Comparison of ENCODE assay signal across 17 cellular contexts in genomic region chr2:189446780-189447179, GRCh38. TPM values are rescaled to one million over a fixed set of nuclear protein-coding genes. Genes with fewer than 3 reads are reported as not detected.
A peak's percentile ranks its signal among the peaks of the same experiment; 100 is the strongest.
DNase-seq lines count a peak whose midpoint lies in the region; ATAC-seq and TF ChIP-seq lines count a peak whose summit lies in the region.
"Had no signal": no experiment of that assay in that cellular context is flagged by ENCODE, and none has a peak within 500 bp of the region (broad histone marks: within the 10 kb centered on the region; RNA-seq: fewer than 3 reads in every experiment).

No MANE protein-coding gene starts in this region.

- H3K4me1 ChIP-seq in right cardiac atrium (ENCODE audit: control insufficient read depth, insufficient read depth, low read length): no peaks in the 10 kb centered on the region

- peaks cover 27% of the 10 kb centered on the region for H3K4me1 Mint-ChIP-seq in activated CD8-positive, alpha-beta T cell treated with anti-CD3 and anti-CD28 coated beads for 36 hours (ENCODE audit: low read depth)
- H3K4me1 Mint-ChIP-seq in activated CD8-positive, alpha-beta T cell treated with anti-CD3 and anti-CD28 coated beads, Interleukin-2, amount 10 ng/mL, durations not matched to agents 7 days and 5 days (ENCODE audit: low read depth): peaks cover 14% of the 10 kb centered on the region
- peaks cover 3% of the 10 kb centered on the region for H3K4me1 Mint-ChIP-seq in stimulated activated naive CD8-positive, alpha-beta T cell treated with anti-CD3 and anti-CD28 coated beads, Interleukin-15, Interleukin-2, amounts not matched to agents 100 ng/mL and 50 ng/mL, for 24 hours (ENCODE audit: low read depth)
- H3K4me1 Mint-ChIP-seq in stimulated activated naive CD8-positive, alpha-beta T cell treated with anti-CD3 and anti-CD28 coated beads, Interleukin-15, amount 100 ng/mL, for 72 hours: no peaks in the 10 kb centered on the region

- H3K4me3 ChIP-seq in epithelial cell of esophagus (ENCODE audit: low read length): no peak overlapping the region
- no peak overlapping the region for H3K4me3 ChIP-seq in right cardiac atrium (ENCODE audit: low read length)
- H3K4me3 ChIP-seq: GM23338 had no signal

- intact Hi-C loops in activated CD8-positive, alpha-beta T cell treated with anti-CD3 and anti-CD28 coated beads for 36 hours (cut with micrococcal nuclease): no loop called here
- intact Hi-C loops in right cardiac atrium (cut with DNase I): no loop called here

- no peak overlapping the region for H3K4me3 Mint-ChIP-seq in activated CD8-positive, alpha-beta T cell treated with anti-CD3 and anti-CD28 coated beads for 36 hours
- H3K4me3 Mint-ChIP-seq in activated CD8-positive, alpha-beta T cell treated with anti-CD3 and anti-CD28 coated beads, Interleukin-2, amount 10 ng/mL, durations not matched to agents 7 days and 5 days: no peak overlapping the region
- H3K4me3 Mint-ChIP-seq in stimulated activated naive CD8-positive, alpha-beta T cell treated with anti-CD3 and anti-CD28 coated beads, Interleukin-15, Interleukin-2, amounts not matched to agents 100 ng/mL and 50 ng/mL, for 24 hours: peak overlapping the region; percentile 11
- peak overlapping the region in 1 of 2 donors; percentile 55 for H3K4me3 Mint-ChIP-seq in stimulated activated naive CD8-positive, alpha-beta T cell treated with anti-CD3 and anti-CD28 coated beads, Interleukin-15, amount 100 ng/mL, for 72 hours
- H3K4me3 Mint-ChIP-seq: GM23338 had no signal

- no peak for TF ChIP-seq CTCF in activated CD8-positive, alpha-beta T cell treated with anti-CD3 and anti-CD28 coated beads for 36 hours (IDR thresholded peaks at IDR 0.05)
- TF ChIP-seq CTCF in epithelial cell of esophagus (IDR thresholded peaks at IDR 0.05; ENCODE audit: insufficient read depth, low read depth, low read length, missing control alignments): no peak

- no peak overlapping the region for H3K27ac ChIP-seq in right cardiac atrium (ENCODE audit: low read length)
- H3K27ac ChIP-seq: HL-60, KMS-11 had no signal

- POLR2A ChIA-PET in activated CD8-positive, alpha-beta T cell treated with anti-CD3 and anti-CD28 coated beads for 36 hours (lab: Charles Lee): interaction anchor here (1.2 to 1.4 kb wide), 2 partner anchors 11 to 19 kb away, joined by 3 to 4 read pairs; no protein-coding TSS in a partner anchor
- POLR2A ChIA-PET in activated CD8-positive, alpha-beta T cell treated with anti-CD3 and anti-CD28 coated beads, Interleukin-2, amount 10 ng/mL, durations not matched to agents 7 days and 5 days (lab: Charles Lee): no interaction called here

- no peaks in the 10 kb centered on the region for H3K9me3 ChIP-seq in right cardiac atrium (ENCODE audit: control insufficient read depth, low read length)

- peaks cover 57% of the 10 kb centered on the region for H3K36me3 Mint-ChIP-seq in activated CD8-positive, alpha-beta T cell treated with anti-CD3 and anti-CD28 coated beads for 36 hours (ENCODE audit: low read depth)
- H3K36me3 Mint-ChIP-seq in activated CD8-positive, alpha-beta T cell treated with anti-CD3 and anti-CD28 coated beads, Interleukin-2, amount 10 ng/mL, durations not matched to agents 7 days and 5 days (ENCODE audit: low read depth): peaks cover 51% of the 10 kb centered on the region
- peaks cover 4% of the 10 kb centered on the region for H3K36me3 Mint-ChIP-seq in stimulated activated naive CD8-positive, alpha-beta T cell treated with anti-CD3 and anti-CD28 coated beads, Interleukin-15, Interleukin-2, amounts not matched to agents 100 ng/mL and 50 ng/mL, for 24 hours (ENCODE audit: low read depth)

- peak overlapping the region; percentile 53 for H3K27ac Mint-ChIP-seq in activated CD8-positive, alpha-beta T cell treated with anti-CD3 and anti-CD28 coated beads for 36 hours
- H3K27ac Mint-ChIP-seq in activated CD8-positive, alpha-beta T cell treated with anti-CD3 and anti-CD28 coated beads, Interleukin-2, amount 10 ng/mL, durations not matched to agents 7 days and 5 days: no peak overlapping the region
- H3K27ac Mint-ChIP-seq in stimulated activated naive CD8-positive, alpha-beta T cell treated with anti-CD3 and anti-CD28 coated beads, Interleukin-15, Interleukin-2, amounts not matched to agents 100 ng/mL and 50 ng/mL, for 24 hours: peak overlapping the region; percentile 33
- H3K27ac Mint-ChIP-seq in stimulated activated naive CD8-positive, alpha-beta T cell treated with anti-CD3 and anti-CD28 coated beads, Interleukin-15, amount 100 ng/mL, for 72 hours: peak overlapping the region in 1 of 2 donors; percentile 53
- H3K27ac Mint-ChIP-seq: GM23338 had no signal

- ATAC-seq in activated CD8-positive, alpha-beta T cell treated with anti-CD3 and anti-CD28 coated beads for 36 hours: no peak
- ATAC-seq in activated CD8-positive, alpha-beta T cell treated with anti-CD3 and anti-CD28 coated beads, Interleukin-2, amount 10 ng/mL, durations not matched to agents 7 days and 5 days: no peak
- ATAC-seq in stimulated activated naive CD8-positive, alpha-beta T cell treated with anti-CD3 and anti-CD28 coated beads, Interleukin-15, amount 100 ng/mL, for 72 hours: no peak
- ATAC-seq in GM18498 (IDR thresholded peaks at IDR 0.05; ENCODE audit: unreplicated experiment) (no peak), right cardiac atrium (no peak)
- ATAC-seq: GM23338 had no signal

- 90% methylated on average over 2 of the region's 2 CpGs for WGBS in right cardiac atrium

- H3K27me3 Mint-ChIP-seq in activated CD8-positive, alpha-beta T cell treated with anti-CD3 and anti-CD28 coated beads for 36 hours: no peaks in the 10 kb centered on the region
- H3K27me3 Mint-ChIP-seq in activated CD8-positive, alpha-beta T cell treated with anti-CD3 and anti-CD28 coated beads, Interleukin-2, amount 10 ng/mL, durations not matched to agents 7 days and 5 days (ENCODE audit: low read depth): no peaks in the 10 kb centered on the region
- no peaks in the 10 kb centered on the region for H3K27me3 Mint-ChIP-seq in stimulated activated naive CD8-positive, alpha-beta T cell treated with anti-CD3 and anti-CD28 coated beads, Interleukin-15, Interleukin-2, amounts not matched to agents 100 ng/mL and 50 ng/mL, for 24 hours
- H3K27me3 Mint-ChIP-seq in stimulated activated naive CD8-positive, alpha-beta T cell treated with anti-CD3 and anti-CD28 coated beads, Interleukin-15, amount 100 ng/mL, for 72 hours: no peaks in the 10 kb centered on the region
- H3K27me3 Mint-ChIP-seq: CD4-positive, alpha-beta T cell had no signal

- CTCF ChIA-PET in activated CD8-positive, alpha-beta T cell treated with anti-CD3 and anti-CD28 coated beads for 36 hours (lab: Charles Lee): interaction anchor here (0.9 to 1.0 kb wide), 2 partner anchors 10 to 17 kb away, joined by 3 read pairs; no protein-coding TSS in a partner anchor
- CTCF ChIA-PET in activated CD8-positive, alpha-beta T cell treated with anti-CD3 and anti-CD28 coated beads, Interleukin-2, amount 10 ng/mL, durations not matched to agents 7 days and 5 days (lab: Charles Lee): interaction anchor here (1.4 kb wide), 1 partner anchor 11 kb away, joined by 4 read pairs; no protein-coding TSS in a partner anchor

- no peak for DNase-seq in activated CD8-positive, alpha-beta T cell treated with anti-CD3 and anti-CD28 coated beads for 36 hours
- DNase-seq in activated CD8-positive, alpha-beta T cell treated with anti-CD3 and anti-CD28 coated beads, Interleukin-2, amount 10 ng/mL, durations not matched to agents 7 days and 5 days: no peak
- DNase-seq in stimulated activated naive CD8-positive, alpha-beta T cell treated with anti-CD3 and anti-CD28 coated beads, Interleukin-15, amount 100 ng/mL, for 72 hours: no peak
- peak; percentile 72 for DNase-seq in epithelial cell of esophagus (ENCODE audit: low read depth)
- DNase-seq in right cardiac atrium: no peak
- DNase-seq: CD4-positive, alpha-beta T cell; HCEC 1CT; NCI-H1417 treated with DMSO at 0.1 percent for 48 hours; NCI-H2029; NCI-H345; NCI-H524 treated with DMSO at 0.1 percent for 48 hours; RPMI8226 had no signal

- no peaks in the 10 kb centered on the region for H3K9me3 Mint-ChIP-seq in activated CD8-positive, alpha-beta T cell treated with anti-CD3 and anti-CD28 coated beads for 36 hours
- H3K9me3 Mint-ChIP-seq in activated CD8-positive, alpha-beta T cell treated with anti-CD3 and anti-CD28 coated beads, Interleukin-2, amount 10 ng/mL, durations not matched to agents 7 days and 5 days (ENCODE audit: insufficient read depth): no peaks in the 10 kb centered on the region
- peaks cover 4% of the 10 kb centered on the region for H3K9me3 Mint-ChIP-seq in stimulated activated naive CD8-positive, alpha-beta T cell treated with anti-CD3 and anti-CD28 coated beads, Interleukin-15, Interleukin-2, amounts not matched to agents 100 ng/mL and 50 ng/mL, for 24 hours
- no peaks in the 10 kb centered on the region for H3K9me3 Mint-ChIP-seq in stimulated activated naive CD8-positive, alpha-beta T cell treated with anti-CD3 and anti-CD28 coated beads, Interleukin-15, amount 100 ng/mL, for 72 hours
- H3K9me3 Mint-ChIP-seq: CD4-positive, alpha-beta T cell; GM23338 had no signal

- H3K27me3 ChIP-seq in right cardiac atrium (ENCODE audit: control insufficient read depth, insufficient read depth): no peaks in the 10 kb centered on the region

RNA-seq across cellular contexts. Expression of gene WDR75, which starts 5.5 kb away (rescaled TPM):
- total RNA-seq in activated CD8-positive, alpha-beta T cell treated with anti-CD3 and anti-CD28 coated beads for 36 hours: 10 to 100 TPM; 86.2 to 90.5 TPM
- total RNA-seq in activated CD8-positive, alpha-beta T cell treated with anti-CD3 and anti-CD28 coated beads, Interleukin-2, amount 10 ng/mL, durations not matched to agents 7 days and 5 days: 10 to 100 TPM; 42.8 to 44.2 TPM
- 10 to 100 TPM; 18.3 to 20.0 (median 19.3) TPM for total RNA-seq in right cardiac atrium
- 12.6 TPM for polyA plus RNA-seq in right cardiac atrium
